ENCODE assay signal across 20 cellular contexts in the genomic region with DNA sequence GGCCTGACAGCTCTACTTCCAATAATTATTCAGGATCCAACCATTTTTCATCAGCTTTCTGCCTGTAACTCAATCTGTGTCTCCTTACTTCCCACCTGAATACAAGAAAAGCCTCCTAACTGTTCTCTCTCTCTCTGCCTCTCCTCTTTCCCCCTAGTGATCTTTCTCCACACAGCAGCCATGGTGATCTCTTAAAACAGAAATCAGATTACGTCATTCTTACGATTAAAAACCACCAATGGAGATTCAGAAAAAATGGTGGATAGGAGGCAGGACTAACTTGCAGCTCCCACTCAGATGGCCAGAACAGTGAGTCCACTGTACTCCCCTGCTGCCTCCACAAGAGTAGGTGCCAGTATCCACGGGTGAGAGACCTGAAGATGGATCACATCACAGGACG.
DNase-seq lines count a peak whose midpoint lies in the region; ATAC-seq, FAIRE-seq and TF ChIP-seq lines count a peak whose summit lies in the region.
"Had no signal": no experiment of that assay in that cellular context is flagged by ENCODE, and none has a peak within 500 bp of the region (broad histone marks: within the 10 kb centered on the region; RNA-seq: fewer than 3 reads in every experiment).

No MANE protein-coding gene starts in this region.

- H3K4me3 ChIP-seq in HepG2 (replicated peaks in 1 of 3; ENCODE audit: insufficient read depth in 1 of 3, low read depth in 2 of 3, low read length in 3 of 3) = no peak overlapping the region
- H3K4me3 ChIP-seq in right lobe of liver = no peak overlapping the region
- no peak overlapping the region for H3K4me3 ChIP-seq in mesenchymal stem cell (ENCODE audit: insufficient read depth in 1 of 2, low read depth in 1 of 2, low read length in 2 of 2)
- H3K4me3 ChIP-seq in trophoblast cell (ENCODE audit: low read depth, low read length) = no peak overlapping the region
- H3K4me3 ChIP-seq: A549; BLaER1 treated with 17β-estradiol and CSF1 and Interleukin-3, amounts not matched to agents 10 nM and 100 nM had no signal

- H3K36me3 ChIP-seq in HepG2 (replicated peaks in 1 of 2; ENCODE audit: control insufficient read depth in 1 of 2, insufficient read depth in 2 of 2, low read length in 2 of 2) (no peaks in the 10 kb centered on the region), right lobe of liver (no peaks in the 10 kb centered on the region), mesenchymal stem cell (ENCODE audit: control insufficient read depth in 1 of 2, insufficient read depth in 2 of 2, low read depth in 1 of 2, low read length in 2 of 2) (no peaks in the 10 kb centered on the region), trophoblast cell (ENCODE audit: control insufficient read depth in 1 of 2, insufficient read depth in 2 of 2, low read length in 2 of 2) (no peaks in the 10 kb centered on the region)
- H3K36me3 ChIP-seq: BLaER1 treated with 17β-estradiol and CSF1 and Interleukin-3, amounts not matched to agents 10 nM and 100 nM had no signal

- no TSS peak for BruUV-seq in HepG2 (replicated peaks; lab: Mats Ljungman, UMichigan)

- CTCF ChIA-PET in HepG2 (lab: Yijun Ruan, JAX; ENCODE audit: low intra/inter-chr PET ratio, low total read pairs) = no interaction called here

- H4K91ac ChIP-seq in mesenchymal stem cell (ENCODE audit: low read length) = peak overlapping the region; percentile 59
- H4K91ac ChIP-seq in trophoblast cell (ENCODE audit: low read depth, low read length) = no peak overlapping the region

- H3K14ac ChIP-seq in mesenchymal stem cell (ENCODE audit: low read length in 2 of 2) (no peak overlapping the region), trophoblast cell (ENCODE audit: low read length) (no peak overlapping the region)

- no peak overlapping the region for H2BK12ac ChIP-seq in mesenchymal stem cell (ENCODE audit: low read length in 2 of 2)
- no peak overlapping the region for H2BK12ac ChIP-seq in trophoblast cell (ENCODE audit: low read length)

- TF ChIP-seq EP300 in HepG2 (IDR thresholded peaks at IDR 0.05; ENCODE audit: low read depth in 2 of 2, low read length in 2 of 2) = no peak
- TF ChIP-seq EP300 in HepG2 (CRISPR knock-in tag; IDR thresholded peaks at IDR 0.05; ENCODE audit: borderline replicate concordance) = no peak

- H3K9ac ChIP-seq in HepG2 (ENCODE audit: insufficient read depth, low read depth, low read length) (no peak overlapping the region), mesenchymal stem cell (ENCODE audit: low read length) (no peak overlapping the region), trophoblast cell (ENCODE audit: low read length) (peak overlapping the region; percentile 1)
- H3K9ac ChIP-seq: BLaER1 treated with 17β-estradiol and CSF1 and Interleukin-3, amounts not matched to agents 10 nM and 100 nM had no signal

- POLR2A ChIA-PET in HepG2 (lab: Yijun Ruan, JAX) = no interaction called here

- TF ChIP-seq RAD21 in HepG2 (CRISPR knock-in tag; IDR thresholded peaks at IDR 0.05) = no peak

- H3K23ac ChIP-seq in mesenchymal stem cell (ENCODE audit: low read length in 2 of 2) = no peak overlapping the region
- H3K23ac ChIP-seq in trophoblast cell (ENCODE audit: low read length) = no peak overlapping the region

- H3K9me3 ChIP-seq in HepG2 (ENCODE audit: low read length) (peaks cover 5% of the 10 kb centered on the region; the same call in 1 of the 2 replicates), right lobe of liver (no peaks in the 10 kb centered on the region), mesenchymal stem cell (ENCODE audit: control insufficient read depth, low read length) (no peaks in the 10 kb centered on the region), trophoblast cell (ENCODE audit: insufficient read depth, low read depth, low read length) (no peaks in the 10 kb centered on the region)
- H3K9me3 ChIP-seq: A549; BLaER1 treated with 17β-estradiol and CSF1 and Interleukin-3, amounts not matched to agents 10 nM and 100 nM; Caco-2 had no signal

- H2AFZ ChIP-seq in HepG2 (ENCODE audit: low read length) (no peak overlapping the region), mesenchymal stem cell (ENCODE audit: low read depth, low read length) (no peak overlapping the region), trophoblast cell (ENCODE audit: insufficient read depth, low read length, poor library complexity) (no peak overlapping the region)

- H3K27ac ChIP-seq in HepG2 (ENCODE audit: extremely low read length, insufficient read depth, low read length) (no peak overlapping the region), right lobe of liver (no peak overlapping the region), mesenchymal stem cell (ENCODE audit: low read length, poor library complexity, severe bottlenecking) (no peak overlapping the region), trophoblast cell (ENCODE audit: low read depth, low read length) (no peak overlapping the region)
- H3K27ac ChIP-seq: 22Rv1; A549; BLaER1 treated with 17β-estradiol and CSF1 and Interleukin-3, amounts not matched to agents 10 nM and 100 nM; C4-2B had no signal

- H3K79me2 ChIP-seq in HepG2 (ENCODE audit: insufficient read depth, low read length) = no peaks in the 10 kb centered on the region
- H3K79me2 ChIP-seq in trophoblast cell (ENCODE audit: control insufficient read depth, insufficient read depth, low read length, poor library complexity) = no peaks in the 10 kb centered on the region

- H2BK15ac ChIP-seq in mesenchymal stem cell (ENCODE audit: low read depth, poor library complexity, severe bottlenecking) = peak overlapping the region; percentile 63

- WGBS in HepG2 (ENCODE audit: low lambda C conversion rate) = 4% methylated on average over 4 of the region's 4 CpGs
- 75% methylated on average over 4 of the region's 4 CpGs for WGBS in right lobe of liver (ENCODE audit: insufficient coverage, low coverage, low lambda C conversion rate, missing lambda C conversion rate)
- 93% methylated on average over 4 of the region's 4 CpGs for WGBS in mesenchymal stem cell
- WGBS in trophoblast cell (ENCODE audit: extremely low coverage, insufficient coverage, insufficient read length) = no CpG with 5 or more reads among the region's 4 CpGs

- no peak overlapping the region for H4K12ac ChIP-seq in trophoblast cell (ENCODE audit: low read depth, low read length)

- H4K20me1 ChIP-seq in HepG2 (ENCODE audit: insufficient read depth, low read length) = no peaks in the 10 kb centered on the region
- H4K20me1 ChIP-seq: BLaER1 treated with 17β-estradiol and CSF1 and Interleukin-3, amounts not matched to agents 10 nM and 100 nM had no signal

- H3K4me1 ChIP-seq in HepG2 (ENCODE audit: insufficient read depth, low read length) = no peaks in the 10 kb centered on the region
- H3K4me1 ChIP-seq in right lobe of liver = no peaks in the 10 kb centered on the region
- H3K4me1 ChIP-seq in mesenchymal stem cell (ENCODE audit: control insufficient read depth, insufficient read depth, low read depth, low read length) = no peaks in the 10 kb centered on the region
- H3K4me1 ChIP-seq in trophoblast cell (ENCODE audit: control insufficient read depth in 1 of 2, insufficient read depth in 2 of 2, low read length in 2 of 2) = no peaks in the 10 kb centered on the region
- H3K4me1 ChIP-seq: Caco-2 had no signal

- H3K27me3 ChIP-seq in HepG2 (ENCODE audit: control insufficient read depth in 1 of 2, insufficient read depth in 2 of 2, low read length in 2 of 2) (no peaks in the 10 kb centered on the region), right lobe of liver (no peaks in the 10 kb centered on the region), mesenchymal stem cell (ENCODE audit: control insufficient read depth in 1 of 2, insufficient read depth in 1 of 2, low read length in 2 of 2) (no peaks in the 10 kb centered on the region), trophoblast cell (ENCODE audit: insufficient read depth, low read length) (no peaks in the 10 kb centered on the region)
- H3K27me3 ChIP-seq: BLaER1 treated with 17β-estradiol and CSF1 and Interleukin-3, amounts not matched to agents 10 nM and 100 nM had no signal

- H2AK5ac ChIP-seq in mesenchymal stem cell (ENCODE audit: low read length, severe bottlenecking) (no peak overlapping the region), trophoblast cell (ENCODE audit: low read length) (no peak overlapping the region)

- H4K8ac ChIP-seq in mesenchymal stem cell (ENCODE audit: low read length) (no peak overlapping the region), trophoblast cell (ENCODE audit: low read depth, low read length) (no peak overlapping the region)

- no peak for ATAC-seq in HepG2
- no peak for ATAC-seq in right lobe of liver
- ATAC-seq: A549; CD8-positive, alpha-beta T cell had no signal

- H3K4ac ChIP-seq in mesenchymal stem cell (ENCODE audit: low read depth in 1 of 2, low read length in 2 of 2) = no peak overlapping the region
- no peak overlapping the region for H3K4ac ChIP-seq in trophoblast cell (ENCODE audit: low read depth, low read length)

- H2BK120ac ChIP-seq in mesenchymal stem cell (ENCODE audit: low read depth, low read length) = no peak overlapping the region
- no peak overlapping the region for H2BK120ac ChIP-seq in trophoblast cell (ENCODE audit: insufficient read depth, low read length, poor library complexity)

- intact Hi-C loops in HepG2 (cut with micrococcal nuclease; ENCODE audit: unreplicated experiment) = no loop called here
- intact Hi-C loops in right lobe of liver (cut with DNase I) = no loop called here

- H2BK5ac ChIP-seq in mesenchymal stem cell (ENCODE audit: low read depth, low read length, poor library complexity, severe bottlenecking) = no peak overlapping the region
- no peak overlapping the region for H2BK5ac ChIP-seq in trophoblast cell (ENCODE audit: low read depth, low read length, poor library complexity)

- no peak for DNase-seq in HepG2 (ENCODE audit: low spot score)
- no peak for DNase-seq in right lobe of liver
- DNase-seq in mesenchymal stem cell = no peak
- no peak for DNase-seq in trophoblast cell
- no peak for DNase-seq in NCI-H1417 (lab: John Stamatoyannopoulos, UW)
- no peak for DNase-seq in NK-92 treated with Interleukin-12 subunit alpha and Interleukin-12 subunit beta, amount 100 ng/mL, for 24 hours (lab: John Stamatoyannopoulos, UW)
- DNase-seq: AML-193; Caco-2; Calu3; CD4-positive, alpha-beta T cell; CD8-positive, alpha-beta T cell; DMS79 treated with DMSO at 0.1 percent for 48 hours; GF-D8 had no signal

- no peak for FAIRE-seq in HepG2 (lab: Jason Lieb, UNC)
- FAIRE-seq: A549, G401.6, GM12892, GM18507 had no signal

- in situ Hi-C loops in HepG2 (cut with HindIII; ENCODE audit: extremely low pct_ligation_motif_present, low pct_unique_long_range_greater_than_20kb) = no loop called here

- H3K4me2 ChIP-seq in HepG2 (ENCODE audit: low read depth, low read length) (no peak overlapping the region), mesenchymal stem cell (ENCODE audit: low read length, poor library complexity, severe bottlenecking) (no peak overlapping the region), trophoblast cell (ENCODE audit: low read length) (no peak overlapping the region)
- H3K4me2 ChIP-seq: A549; BLaER1 treated with 17β-estradiol and CSF1 and Interleukin-3, amounts not matched to agents 10 nM and 100 nM had no signal

- TF ChIP-seq CTCF in HepG2 (CRISPR knock-in tag; IDR thresholded peaks at IDR 0.05) = no peak
- TF ChIP-seq CTCF in right lobe of liver (IDR thresholded peaks at IDR 0.05) = no peak

- H3K79me1 ChIP-seq in mesenchymal stem cell (replicated peaks; ENCODE audit: low read length, poor library complexity, severe bottlenecking) = no peaks in the 10 kb centered on the region
- no peaks in the 10 kb centered on the region for H3K79me1 ChIP-seq in trophoblast cell (ENCODE audit: low read length)

- no peak for TF ChIP-seq POLR2A in HepG2 (IDR thresholded peaks at IDR 0.05; ENCODE audit: insufficient read depth in 1 of 2, low read depth in 2 of 2, low read length in 2 of 2)
- TF ChIP-seq POLR2A in right lobe of liver (IDR thresholded peaks at IDR 0.05) = no peak

- H3K18ac ChIP-seq in mesenchymal stem cell (ENCODE audit: low read depth in 1 of 2, low read length in 2 of 2) (no peak overlapping the region), trophoblast cell (ENCODE audit: low read length) (no peak overlapping the region)
